1 cellular context compared by ENCODE assay signal in the genomic region with DNA sequence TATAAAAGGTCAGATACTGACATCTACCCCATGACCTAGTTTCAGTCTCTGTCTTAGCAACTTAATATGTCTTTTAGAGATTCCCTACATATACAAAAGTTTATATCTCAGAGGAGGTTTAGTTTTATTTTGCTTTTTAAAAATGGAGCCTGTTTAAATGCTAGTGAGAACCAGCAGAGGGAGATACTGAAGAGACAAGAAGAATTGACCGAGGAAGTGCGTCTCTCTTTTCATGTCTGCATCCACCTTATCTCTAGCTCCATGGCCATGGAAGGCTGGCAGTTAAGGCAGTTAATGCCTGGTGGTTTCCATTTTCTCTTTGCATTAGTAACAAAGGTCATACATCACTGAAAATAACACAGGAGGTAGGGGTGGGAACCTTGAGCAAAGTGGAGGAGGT.
TF ChIP-seq lines count a peak whose summit lies in the region.

No MANE protein-coding gene starts in this region.

TF ChIP-seq in H1, 55 proteins besides CTCF, POLR2A, EP300 and RAD21:
- TF ChIP-seq GTF2F1 (IDR thresholded peaks at IDR 0.05; ENCODE audit: borderline replicate concordance, low read depth, low read length) (no peak), SUZ12 (IDR thresholded peaks at IDR 0.05; ENCODE audit: low read length) (no peak), CHD2 (IDR thresholded peaks at IDR 0.05; ENCODE audit: low read length) (no peak), JUND (IDR thresholded peaks at IDR 0.05; ENCODE audit: low read length) (no peak), CEBPB (IDR thresholded peaks at IDR 0.05; ENCODE audit: low read depth, low read length) (no peak), HDAC2 (IDR thresholded peaks at IDR 0.05; ENCODE audit: borderline replicate concordance in 1 of 2, low read depth in 2 of 2, low read length in 2 of 2) (no peak), SRF (IDR thresholded peaks at IDR 0.05; ENCODE audit: low read depth, low read length) (no peak), ZNF274 (IDR thresholded peaks at IDR 0.05; ENCODE audit: borderline replicate concordance, extremely low read depth, low read length) (no peak), KDM5A (IDR thresholded peaks at IDR 0.05; ENCODE audit: low read length) (no peak), CHD1 (IDR thresholded peaks at IDR 0.05; ENCODE audit: low read depth, low read length) (no peak), POU5F1 (IDR thresholded peaks at IDR 0.05; ENCODE audit: low read depth, low read length) (no peak), CBX8 (IDR thresholded peaks at IDR 0.05; ENCODE audit: borderline replicate concordance, low read depth, low read length) (no peak), EZH2 (IDR thresholded peaks at IDR 0.05; ENCODE audit: low read depth, low read length, severe bottlenecking) (no peak), RBBP5 (IDR thresholded peaks at IDR 0.05; ENCODE audit: borderline replicate concordance, low read depth, low read length) (no peak), TAF1 (IDR thresholded peaks at IDR 0.05; ENCODE audit: low read depth, low read length) (no peak), SP2 (IDR thresholded peaks at IDR 0.05; ENCODE audit: low read length) (no peak), SAP30 (IDR thresholded peaks at IDR 0.05; ENCODE audit: insufficient read depth, insufficient replicate concordance, low read length) (no peak)
- TF ChIP-seq, protein P1, sequence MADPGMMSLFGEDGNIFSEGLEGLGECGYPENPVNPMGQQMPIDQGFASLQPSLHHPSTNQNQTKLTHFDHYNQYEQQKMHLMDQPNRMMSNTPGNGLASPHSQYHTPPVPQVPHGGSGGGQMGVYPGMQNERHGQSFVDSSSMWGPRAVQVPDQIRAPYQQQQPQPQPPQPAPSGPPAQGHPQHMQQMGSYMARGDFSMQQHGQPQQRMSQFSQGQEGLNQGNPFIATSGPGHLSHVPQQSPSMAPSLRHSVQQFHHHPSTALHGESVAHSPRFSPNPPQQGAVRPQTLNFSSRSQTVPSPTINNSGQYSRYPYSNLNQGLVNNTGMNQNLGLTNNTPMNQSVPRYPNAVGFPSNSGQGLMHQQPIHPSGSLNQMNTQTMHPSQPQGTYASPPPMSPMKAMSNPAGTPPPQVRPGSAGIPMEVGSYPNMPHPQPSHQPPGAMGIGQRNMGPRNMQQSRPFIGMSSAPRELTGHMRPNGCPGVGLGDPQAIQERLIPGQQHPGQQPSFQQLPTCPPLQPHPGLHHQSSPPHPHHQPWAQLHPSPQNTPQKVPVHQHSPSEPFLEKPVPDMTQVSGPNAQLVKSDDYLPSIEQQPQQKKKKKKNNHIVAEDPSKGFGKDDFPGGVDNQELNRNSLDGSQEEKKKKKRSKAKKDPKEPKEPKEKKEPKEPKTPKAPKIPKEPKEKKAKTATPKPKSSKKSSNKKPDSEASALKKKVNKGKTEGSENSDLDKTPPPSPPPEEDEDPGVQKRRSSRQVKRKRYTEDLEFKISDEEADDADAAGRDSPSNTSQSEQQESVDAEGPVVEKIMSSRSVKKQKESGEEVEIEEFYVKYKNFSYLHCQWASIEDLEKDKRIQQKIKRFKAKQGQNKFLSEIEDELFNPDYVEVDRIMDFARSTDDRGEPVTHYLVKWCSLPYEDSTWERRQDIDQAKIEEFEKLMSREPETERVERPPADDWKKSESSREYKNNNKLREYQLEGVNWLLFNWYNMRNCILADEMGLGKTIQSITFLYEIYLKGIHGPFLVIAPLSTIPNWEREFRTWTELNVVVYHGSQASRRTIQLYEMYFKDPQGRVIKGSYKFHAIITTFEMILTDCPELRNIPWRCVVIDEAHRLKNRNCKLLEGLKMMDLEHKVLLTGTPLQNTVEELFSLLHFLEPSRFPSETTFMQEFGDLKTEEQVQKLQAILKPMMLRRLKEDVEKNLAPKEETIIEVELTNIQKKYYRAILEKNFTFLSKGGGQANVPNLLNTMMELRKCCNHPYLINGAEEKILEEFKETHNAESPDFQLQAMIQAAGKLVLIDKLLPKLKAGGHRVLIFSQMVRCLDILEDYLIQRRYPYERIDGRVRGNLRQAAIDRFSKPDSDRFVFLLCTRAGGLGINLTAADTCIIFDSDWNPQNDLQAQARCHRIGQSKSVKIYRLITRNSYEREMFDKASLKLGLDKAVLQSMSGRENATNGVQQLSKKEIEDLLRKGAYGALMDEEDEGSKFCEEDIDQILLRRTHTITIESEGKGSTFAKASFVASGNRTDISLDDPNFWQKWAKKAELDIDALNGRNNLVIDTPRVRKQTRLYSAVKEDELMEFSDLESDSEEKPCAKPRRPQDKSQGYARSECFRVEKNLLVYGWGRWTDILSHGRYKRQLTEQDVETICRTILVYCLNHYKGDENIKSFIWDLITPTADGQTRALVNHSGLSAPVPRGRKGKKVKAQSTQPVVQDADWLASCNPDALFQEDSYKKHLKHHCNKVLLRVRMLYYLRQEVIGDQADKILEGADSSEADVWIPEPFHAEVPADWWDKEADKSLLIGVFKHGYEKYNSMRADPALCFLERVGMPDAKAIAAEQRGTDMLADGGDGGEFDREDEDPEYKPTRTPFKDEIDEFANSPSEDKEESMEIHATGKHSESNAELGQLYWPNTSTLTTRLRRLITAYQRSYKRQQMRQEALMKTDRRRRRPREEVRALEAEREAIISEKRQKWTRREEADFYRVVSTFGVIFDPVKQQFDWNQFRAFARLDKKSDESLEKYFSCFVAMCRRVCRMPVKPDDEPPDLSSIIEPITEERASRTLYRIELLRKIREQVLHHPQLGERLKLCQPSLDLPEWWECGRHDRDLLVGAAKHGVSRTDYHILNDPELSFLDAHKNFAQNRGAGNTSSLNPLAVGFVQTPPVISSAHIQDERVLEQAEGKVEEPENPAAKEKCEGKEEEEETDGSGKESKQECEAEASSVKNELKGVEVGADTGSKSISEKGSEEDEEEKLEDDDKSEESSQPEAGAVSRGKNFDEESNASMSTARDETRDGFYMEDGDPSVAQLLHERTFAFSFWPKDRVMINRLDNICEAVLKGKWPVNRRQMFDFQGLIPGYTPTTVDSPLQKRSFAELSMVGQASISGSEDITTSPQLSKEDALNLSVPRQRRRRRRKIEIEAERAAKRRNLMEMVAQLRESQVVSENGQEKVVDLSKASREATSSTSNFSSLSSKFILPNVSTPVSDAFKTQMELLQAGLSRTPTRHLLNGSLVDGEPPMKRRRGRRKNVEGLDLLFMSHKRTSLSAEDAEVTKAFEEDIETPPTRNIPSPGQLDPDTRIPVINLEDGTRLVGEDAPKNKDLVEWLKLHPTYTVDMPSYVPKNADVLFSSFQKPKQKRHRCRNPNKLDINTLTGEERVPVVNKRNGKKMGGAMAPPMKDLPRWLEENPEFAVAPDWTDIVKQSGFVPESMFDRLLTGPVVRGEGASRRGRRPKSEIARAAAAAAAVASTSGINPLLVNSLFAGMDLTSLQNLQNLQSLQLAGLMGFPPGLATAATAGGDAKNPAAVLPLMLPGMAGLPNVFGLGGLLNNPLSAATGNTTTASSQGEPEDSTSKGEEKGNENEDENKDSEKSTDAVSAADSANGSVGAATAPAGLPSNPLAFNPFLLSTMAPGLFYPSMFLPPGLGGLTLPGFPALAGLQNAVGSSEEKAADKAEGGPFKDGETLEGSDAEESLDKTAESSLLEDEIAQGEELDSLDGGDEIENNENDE (IDR thresholded peaks at IDR 0.05; ENCODE audit: insufficient replicate concordance, low read length), result no peak
